Comparison of ENCODE assay signal across 29 cellular contexts in genomic region chr18:8375269-8375668, GRCh38.
DNase-seq lines count a peak whose midpoint lies in the region; ATAC-seq and TF ChIP-seq lines count a peak whose summit lies in the region.
"Had no signal": no experiment of that assay in that cellular context is flagged by ENCODE, and none has a peak within 500 bp of the region (broad histone marks: within the 10 kb centered on the region; RNA-seq: fewer than 3 reads in every experiment).

No MANE protein-coding gene starts in this region.

- no peak overlapping the region for H3K4me3 ChIP-seq in PC-3 (ENCODE audit: low read length)
- H3K4me3 ChIP-seq: body of pancreas, gastrocnemius medialis, ovary, testis, vagina had no signal

- intact Hi-C loops in PC-3 (cut with micrococcal nuclease), result loop anchor here (10.0 kb wide), 2 partner anchors 420 to 800 kb away; no protein-coding TSS in a partner anchor

- no peak overlapping the region for H3K9ac ChIP-seq in PC-3 (ENCODE audit: low read length)

- POLR2A ChIA-PET in PC-3 (lab: Charles Lee; ENCODE audit: unreplicated experiment), result no interaction called here

- H3F3A ChIP-seq in PC-3 (ENCODE audit: low read length, unreplicated experiment), result no peaks in the 10 kb centered on the region

- no peaks in the 10 kb centered on the region for H4K20me1 ChIP-seq in PC-3 (ENCODE audit: low read length)

- H3K9me2 ChIP-seq in PC-3 (replicated peaks; ENCODE audit: low read length), result no peaks in the 10 kb centered on the region

- no peaks in the 10 kb centered on the region for H3K79me2 ChIP-seq in PC-3 (ENCODE audit: low read length)

- no peaks in the 10 kb centered on the region for H3K4me1 ChIP-seq in PC-3 (ENCODE audit: insufficient read depth, low read length)
- H3K4me1 ChIP-seq: body of pancreas, gastrocnemius medialis, testis, vagina had no signal

- no peak overlapping the region for H2AFZ ChIP-seq in PC-3 (ENCODE audit: low read length)

- peak; percentile 23 for ATAC-seq in PC-3
- ATAC-seq in stimulated activated naive CD8-positive, alpha-beta T cell treated with anti-CD3 and anti-CD28 coated beads, Interleukin-15, Interleukin-2, amounts not matched to agents 100 U/mL and 50 U/mL, for 24 hours, result no peak
- ATAC-seq in GM18867 (IDR thresholded peaks at IDR 0.05; ENCODE audit: unreplicated experiment), result no peak
- no peak for ATAC-seq in HG02759 (IDR thresholded peaks at IDR 0.05; ENCODE audit: unreplicated experiment)
- ATAC-seq: activated T-helper 17 cell treated with anti-CD3 and anti-CD28 coated beads, Interleukin-2, amount 50 U/mL, for 72 hours; body of pancreas; gastrocnemius medialis; Panc1; SK-N-SH treated with all-trans-retinoic acid at 6 μM for 48 hours had no signal

- CTCF ChIA-PET in PC-3 (lab: Charles Lee), result interaction anchor here (0.6 kb wide), 1 partner anchor 295 kb away, joined by 3 read pairs; no protein-coding TSS in a partner anchor

- no peak overlapping the region for H3K4me2 ChIP-seq in PC-3 (ENCODE audit: low read length)

- H3K36me3 ChIP-seq in PC-3 (ENCODE audit: low read depth, low read length), result no peaks in the 10 kb centered on the region
- H3K36me3 ChIP-seq: ovary, vagina had no signal

- no peak overlapping the region for H3K27ac ChIP-seq in PC-3 (ENCODE audit: low read length)
- H3K27ac ChIP-seq: body of pancreas, gastrocnemius medialis, ovary, testis, vagina had no signal

- no peaks in the 10 kb centered on the region for H3K9me3 ChIP-seq in PC-3 (ENCODE audit: low read length)
- H3K9me3 ChIP-seq: body of pancreas, gastrocnemius medialis, ovary, testis, vagina had no signal

- H3K27me3 ChIP-seq in PC-3 (ENCODE audit: low read length), result no peaks in the 10 kb centered on the region
- H3K27me3 ChIP-seq: body of pancreas, gastrocnemius medialis, ovary, testis, vagina had no signal

- no TSS peak for BruUV-seq in PC-3 (replicated peaks; lab: Mats Ljungman, UMichigan)

- DNase-seq in COLO668 (lab: John Stamatoyannopoulos, UW; ENCODE audit: unreplicated experiment) (peak; percentile 85), NCI-H146 treated with DMSO at 0.1 percent for 48 hours (lab: John Stamatoyannopoulos, UW; ENCODE audit: unreplicated experiment) (peak; percentile 72), PC-3 (peak; percentile 17), kidney tubule cell (ENCODE audit: low spot score) (peak; percentile 57), activated gamma-delta T cell (lab: John Stamatoyannopoulos, UW) (no peak)
- no peak for DNase-seq in stimulated activated naive CD8-positive, alpha-beta T cell treated with anti-CD3 and anti-CD28 coated beads, Interleukin-15, Interleukin-2, amounts not matched to agents 100 U/mL and 50 U/mL, for 24 hours
- DNase-seq: activated CD4-positive, alpha-beta memory T cell treated with anti-CD3 and anti-CD28 coated beads, Interleukin-2, amount 10 ng/mL, durations not matched to agents 7 days and 5 days; activated CD4-positive, alpha-beta T cell treated with anti-CD3 and anti-CD28 coated beads for 1 hour; activated CD8-positive, alpha-beta memory T cell treated with anti-CD3 and anti-CD28 coated beads, Interleukin-2, amount 50 U/mL, for 48 hours; activated naive CD4-positive, alpha-beta T cell treated with anti-CD3 and anti-CD28 coated beads, Interleukin-2, amount 50 U/mL, for 16 hours; body of pancreas; Calu3; dermis blood vessel endothelial cell; DMS79; gastrocnemius medialis; NCI-H1092; NCI-H2029 treated with DMSO at 0.1 percent for 48 hours; NCI-H510A; ovary; Right ventricle myocardium superior; small intestine; stimulated activated naive CD4-positive, alpha-beta T cell; testis had no signal

- TF ChIP-seq CTCF in PC-3 (conservative IDR thresholded peaks at IDR 0.05; ENCODE audit: low read depth, low read length), result no peak

Comparison
In these comparisons a context has a peak if more than half of its experiments do, and no peak if none do; other contexts are left out.
1. DNase-seq: peak in COLO668 (single experiment), NCI-H146 treated with DMSO at 0.1 percent for 48 hours (single experiment), PC-3 (single experiment) and kidney tubule cell (single experiment); none in stimulated activated naive CD8-positive, alpha-beta T cell treated with anti-CD3 and anti-CD28 coated beads, Interleukin-15, Interleukin-2, amounts not matched to agents 100 U/mL and 50 U/mL, for 24 hours (single experiment) and activated gamma-delta T cell (single experiment).